29 cellular contexts compared by ENCODE assay signal in the genomic region with DNA sequence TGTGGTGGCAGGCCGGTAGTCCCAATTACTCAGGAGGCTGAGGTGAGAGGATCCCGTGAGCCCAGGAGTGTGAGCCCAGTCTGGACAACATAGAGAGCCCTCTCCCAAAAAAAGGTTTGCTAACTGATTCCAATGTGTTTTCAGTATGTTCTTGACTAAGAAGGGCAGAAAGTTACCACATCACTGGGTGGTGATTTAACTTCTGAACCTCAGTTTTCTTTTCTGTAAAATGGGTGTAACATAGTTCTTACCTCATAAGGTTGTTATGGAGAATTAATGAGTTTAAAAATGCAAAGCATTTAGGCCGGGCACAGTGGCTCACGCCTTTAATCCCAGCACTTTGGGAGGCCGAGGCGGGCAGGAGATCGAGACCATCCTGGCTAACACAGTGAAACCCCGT.
"Had no signal": no experiment of that assay in that cellular context is flagged by ENCODE, and none has a peak within 500 bp of the region (broad histone marks: within the 10 kb centered on the region; RNA-seq: fewer than 3 reads in every experiment).

No MANE protein-coding gene starts in this region.

- H3K27me3 ChIP-seq: ascending aorta, breast epithelium, cardiac muscle cell, colonic mucosa had no signal

- H3K4me3 ChIP-seq: ascending aorta, breast epithelium, cardiac muscle cell, colonic mucosa, esophagus squamous epithelium had no signal

- H3K27ac ChIP-seq: breast epithelium, colonic mucosa, epithelial cell of prostate had no signal

- H3K9me3 ChIP-seq: ascending aorta, breast epithelium, colonic mucosa, esophagus squamous epithelium had no signal

- H3K36me3 ChIP-seq: ascending aorta, breast epithelium, cardiac muscle cell, colonic mucosa, esophagus squamous epithelium had no signal

- DNase-seq: activated CD4-positive, alpha-beta memory T cell treated with anti-CD3 and anti-CD28 coated beads for 36 hours; activated CD4-positive, alpha-beta T cell treated with anti-CD3 and anti-CD28 coated beads for 36 hours; activated CD4-positive, alpha-beta T cell treated with anti-CD3 and anti-CD28 coated beads, Interleukin-2, amount 10 ng/mL, durations not matched to agents 24 days and 14 days; activated CD4-positive, CD25-positive, alpha-beta regulatory T cell; activated CD4-positive, CD25-positive, alpha-beta regulatory T cell treated with anti-CD3 and anti-CD28 coated beads, Interleukin-2, amount 50 U/mL, for 72 hours; activated CD8-positive, alpha-beta memory T cell treated with anti-CD3 and anti-CD28 coated beads, Interleukin-2, amount 10 ng/mL, durations not matched to agents 7 days and 5 days; activated CD8-positive, alpha-beta memory T cell treated with anti-CD3 and anti-CD28 coated beads, Interleukin-2, amount 50 U/mL, for 4 hours; activated CD8-positive, alpha-beta T cell treated with anti-CD3 and anti-CD28 coated beads, Interleukin-2, amount 10 ng/mL, durations not matched to agents 7 days and 5 days; activated gamma-delta T cell; activated naive CD4-positive, alpha-beta T cell; activated naive CD4-positive, alpha-beta T cell treated with anti-CD3 and anti-CD28 coated beads, Interleukin-2, amount 10 ng/mL, durations not matched to agents 7 days and 5 days; activated naive CD8-positive, alpha-beta T cell treated with anti-CD3 and anti-CD28 coated beads, Interleukin-2, amount 10 ng/mL, durations not matched to agents 7 days and 5 days; activated T-cell treated with anti-CD3 and anti-CD28 coated beads, Interleukin-2, amount 50 U/mL, for 1 hour; activated T-cell treated with anti-CD3 and anti-CD28 coated beads, Interleukin-2, amount 50 U/mL, for 48 hours; central memory CD4-positive, alpha-beta T cell; cerebellar nuclear complex; colonic mucosa; effector CD8-positive, alpha-beta T cell; esophagus squamous epithelium; foreskin melanocyte; head of caudate nucleus; T-helper 2 cell had no signal

- ATAC-seq: activated CD4-positive, alpha-beta T cell treated with anti-CD3 and anti-CD28 coated beads for 36 hours; activated CD8-positive, alpha-beta memory T cell treated with anti-CD3 and anti-CD28 coated beads, Interleukin-2, amount 10 ng/mL, durations not matched to agents 7 days and 5 days; activated CD8-positive, alpha-beta T cell treated with anti-CD3 and anti-CD28 coated beads, Interleukin-2, amount 10 ng/mL, durations not matched to agents 7 days and 5 days; activated naive CD4-positive, alpha-beta T cell treated with anti-CD3 and anti-CD28 coated beads, Interleukin-2, amount 50 U/mL, for 72 hours had no signal

- H3K4me1 ChIP-seq: breast epithelium, colonic mucosa had no signal

- FAIRE-seq: endometrium, endothelial cell of umbilical vein had no signal
